In the genomic region with DNA sequence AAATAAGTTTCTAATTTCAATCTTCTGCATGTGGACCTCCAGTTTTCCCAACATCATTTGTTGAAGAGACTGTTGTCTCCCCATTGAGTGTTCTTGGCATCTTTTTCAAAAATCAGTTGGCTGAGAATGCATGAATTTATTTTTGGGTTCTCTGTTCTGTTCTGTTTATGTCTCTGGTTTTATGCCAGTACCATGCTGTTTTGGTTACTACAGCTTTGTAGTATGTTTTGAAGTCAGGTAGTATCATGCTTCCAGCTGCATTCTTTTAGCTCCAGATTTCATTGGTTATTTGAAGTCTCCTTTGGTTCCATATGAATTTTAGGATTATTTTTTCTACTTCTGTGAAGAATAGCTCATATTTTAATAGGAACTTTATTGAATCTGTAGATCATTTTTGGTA, we compare ENCODE assay signal across 10 cellular contexts. TPM values are rescaled to one million over a fixed set of nuclear protein-coding genes. Genes with fewer than 3 reads are reported as not detected.
"Had no signal": no experiment of that assay in that cellular context is flagged by ENCODE, and none has a peak within 500 bp of the region (broad histone marks: within the 10 kb centered on the region; RNA-seq: fewer than 3 reads in every experiment).

No MANE protein-coding gene starts in this region.

- H3K4me1 ChIP-seq: HAP-1 had no signal

- FAIRE-seq: H54 had no signal

- H3K4me3 ChIP-seq: GM23248, GM23338, HAP-1 had no signal

- DNase-seq: GM23248, GOT3, H7, H9, HCEC 1CT, HFFc6 had no signal

- H3K4me2 ChIP-seq: GM23338 had no signal

- H3K27ac ChIP-seq: GM23248 had no signal

- H3K36me3 ChIP-seq: HAP-1 had no signal

- H3K9ac ChIP-seq: GM23248 had no signal

- H2AFZ ChIP-seq: GM23248, GM23338 had no signal

- ATAC-seq: GM23338 had no signal

RNA-seq across cellular contexts. Expression of a gene that starts 21.2 kb away (rescaled TPM):
- total RNA-seq: GM23248, GM23338, H4, HFFc6 had no signal
- polyA plus RNA-seq: GM23338 had no signal
